In genomic region chr4:25178838-25179261, GRCh38 we compare ENCODE assay signal across 1 cellular context.
A peak's percentile ranks its signal among the peaks of the same experiment; 100 is the strongest.
TF ChIP-seq lines count a peak whose summit lies in the region.

No MANE protein-coding gene starts in this region.

TF ChIP-seq in HepG2, 621 proteins besides CTCF, POLR2A, EP300 and RAD21 (continued from another document and continues in another):
- TF ChIP-seq ZNF646 (CRISPR knock-in tag; IDR thresholded peaks at IDR 0.05) (no peak), ZNF281 (CRISPR knock-in tag; IDR thresholded peaks at IDR 0.05; ENCODE audit: borderline replicate concordance) (no peak), TEAD3 (CRISPR knock-in tag; optimal IDR thresholded peaks at IDR 0.05; ENCODE audit: borderline replicate concordance) (peak; percentile 81), KAT7 (CRISPR knock-in tag; IDR thresholded peaks at IDR 0.05; ENCODE audit: borderline replicate concordance) (no peak), RBM22 (optimal IDR thresholded peaks at IDR 0.05; ENCODE audit: low read length) (no peak), CBX1 (IDR thresholded peaks at IDR 0.05; ENCODE audit: low read depth) (no peak), SP140L (CRISPR knock-in tag; IDR thresholded peaks at IDR 0.05; ENCODE audit: borderline replicate concordance) (no peak), SKIL (CRISPR knock-in tag; IDR thresholded peaks at IDR 0.05; ENCODE audit: borderline replicate concordance) (no peak), MAFK (conservative IDR thresholded peaks at IDR 0.05 in 1 of 2, IDR thresholded peaks at IDR 0.05 in 1 of 2; ENCODE audit: low read length in 2 of 2) (peak; percentile 8 to 25; a peak in 1 of 4 replicates), ZBTB43 (CRISPR knock-in tag; conservative IDR thresholded peaks at IDR 0.05) (peak; percentile 82), BHLHE40 (IDR thresholded peaks at IDR 0.05; ENCODE audit: low read length) (peak; percentile 44; the same call in 1 of the 2 replicates), ZNF326 (CRISPR knock-in tag; IDR thresholded peaks at IDR 0.05; ENCODE audit: borderline replicate concordance) (no peak), MXI1 (IDR thresholded peaks at IDR 0.05; ENCODE audit: borderline replicate concordance, low read depth, low read length) (peak; percentile 66; the same call in 1 of the 3 replicates), ZBTB3 (CRISPR knock-in tag; IDR thresholded peaks at IDR 0.05; ENCODE audit: borderline replicate concordance, low read depth) (no peak), FOXO4 (CRISPR knock-in tag; conservative IDR thresholded peaks at IDR 0.05) (no peak), KDM5A (IDR thresholded peaks at IDR 0.05; ENCODE audit: borderline replicate concordance, low read length) (no peak), ZKSCAN5 (CRISPR knock-in tag; IDR thresholded peaks at IDR 0.05) (no peak), FOXK2 (IDR thresholded peaks at IDR 0.05) (peak; percentile 78), NR2C2 (CRISPR knock-in tag; IDR thresholded peaks at IDR 0.05; ENCODE audit: borderline replicate concordance) (no peak), ZNF20 (CRISPR knock-in tag; IDR thresholded peaks at IDR 0.05) (no peak), TBX2 (CRISPR knock-in tag; IDR thresholded peaks at IDR 0.05; ENCODE audit: borderline replicate concordance) (no peak), TBX3 (IDR thresholded peaks at IDR 0.05; ENCODE audit: borderline replicate concordance) (no peak), ZNF83 (CRISPR knock-in tag; IDR thresholded peaks at IDR 0.05; ENCODE audit: borderline replicate concordance) (no peak), DBP (CRISPR knock-in tag; IDR thresholded peaks at IDR 0.05; ENCODE audit: not compliant biosample characterization) (no peak), JUND (CRISPR knock-in tag; IDR thresholded peaks at IDR 0.05) (no peak), STAT5B (CRISPR knock-in tag; IDR thresholded peaks at IDR 0.05) (no peak), ZNF441 (CRISPR knock-in tag; IDR thresholded peaks at IDR 0.05; ENCODE audit: borderline replicate concordance) (peak; percentile 66; the same call in 1 of the 2 replicates), KDM4B (CRISPR knock-in tag; IDR thresholded peaks at IDR 0.05) (no peak), SIX4 (CRISPR knock-in tag; IDR thresholded peaks at IDR 0.05) (no peak), ZNF292 (CRISPR knock-in tag; IDR thresholded peaks at IDR 0.05; ENCODE audit: borderline replicate concordance, low read depth) (peak; percentile 73; the same call in 1 of the 2 replicates), PITX1 (CRISPR knock-in tag; IDR thresholded peaks at IDR 0.05) (0 out of 2 replicates have a peak, but pooled peaks have one; percentile 41), POGK (CRISPR knock-in tag; conservative IDR thresholded peaks at IDR 0.05) (no peak), TP53 (CRISPR knock-in tag; conservative IDR thresholded peaks at IDR 0.05) (no peak), ZNF773 (CRISPR knock-in tag; IDR thresholded peaks at IDR 0.05; ENCODE audit: borderline replicate concordance) (no peak), SYNCRIP (IDR thresholded peaks at IDR 0.05; ENCODE audit: insufficient read depth, low read depth, low read length) (no peak), NFRKB (IDR thresholded peaks at IDR 0.05) (no peak), ELF1 (CRISPR knock-in tag; IDR thresholded peaks at IDR 0.05) (peak; percentile 52; the same call in 1 of the 2 replicates), ZNF724P (CRISPR knock-in tag; IDR thresholded peaks at IDR 0.05; ENCODE audit: borderline replicate concordance) (no peak), SP4 (CRISPR knock-in tag; IDR thresholded peaks at IDR 0.05) (no peak), JUN (CRISPR knock-in tag; IDR thresholded peaks at IDR 0.05) (no peak), ZNF720 (CRISPR knock-in tag; IDR thresholded peaks at IDR 0.05) (no peak), ARHGAP35 (CRISPR knock-in tag; IDR thresholded peaks at IDR 0.05; ENCODE audit: borderline replicate concordance) (no peak), MNT (IDR thresholded peaks at IDR 0.05) (0 out of 2 replicates have a peak, but pooled peaks have one; percentile 32)
